Comparison of ENCODE assay signal across 37 cellular contexts in genomic region chr2:40339026-40339425, GRCh38.
"Had no signal": no experiment of that assay in that cellular context is flagged by ENCODE, and none has a peak within 500 bp of the region (broad histone marks: within the 10 kb centered on the region; RNA-seq: fewer than 3 reads in every experiment).

No MANE protein-coding gene starts in this region.

- H3K4me1 ChIP-seq: body of pancreas, breast epithelium had no signal

- H3K27ac Mint-ChIP-seq: activated B cell treated with CpG ODN at 0.5 μM for 24 hours; activated CD4-positive, alpha-beta memory T cell treated with anti-CD3 and anti-CD28 coated beads for 36 hours; activated CD4-positive, alpha-beta T cell treated with anti-CD3 and anti-CD28 coated beads, Interleukin-2, amount 10 ng/mL, durations not matched to agents 24 days and 14 days; activated CD8-positive, alpha-beta memory T cell treated with anti-CD3 and anti-CD28 coated beads, Interleukin-2, amount 10 ng/mL, durations not matched to agents 7 days and 5 days; activated CD8-positive, alpha-beta T cell treated with anti-CD3 and anti-CD28 coated beads, Interleukin-2, amount 10 ng/mL, durations not matched to agents 7 days and 5 days; activated naive CD4-positive, alpha-beta T cell treated with anti-CD3 and anti-CD28 coated beads, Interleukin-2, amount 10 ng/mL, durations not matched to agents 7 days and 5 days; activated naive CD4-positive, alpha-beta T cell treated with anti-CD3 and anti-CD28 coated beads, Interleukin-2, amount 50 U/mL, for 24 hours; activated naive CD8-positive, alpha-beta T cell; activated naive CD8-positive, alpha-beta T cell treated with anti-CD3 and anti-CD28 coated beads, Interleukin-2, amount 10 ng/mL, durations not matched to agents 7 days and 5 days; activated naive CD8-positive, alpha-beta T cell treated with anti-CD3 and anti-CD28 coated beads, Interleukin-2, amount 50 U/mL, for 24 hours; activated T-cell treated with anti-CD3 and anti-CD28 coated beads, Interleukin-2, amount 50 U/mL, for 24 hours; activated T-helper 2 cell treated with anti-CD3 and anti-CD28 coated beads, Interferon-gamma antibody, Interleukin-2, Interleukin-4, amounts not matched to agents 10 μg/mL and 5 μg/mL and 100 μg/mL, durations not matched to agents 14 hours and 24 hours and 36 hours; T-helper 1 cell treated with Interleukin-12 subunit alpha and Interleukin-12 subunit beta and Interleukin-4 antibody, amounts not matched to agents 30 μg/mL and 1 μg/mL, for 36 hours; T-helper 2 cell treated with Interferon-gamma antibody and Interleukin-4, amounts not matched to agents 5 μg/mL and 100 μg/mL, for 36 hours had no signal

- H3K27me3 Mint-ChIP-seq: activated B cell treated with CpG ODN at 0.5 μM for 24 hours; activated CD4-positive, alpha-beta memory T cell treated with anti-CD3 and anti-CD28 coated beads for 36 hours; activated CD4-positive, alpha-beta T cell treated with anti-CD3 and anti-CD28 coated beads, Interleukin-2, amount 10 ng/mL, durations not matched to agents 24 days and 14 days; activated CD8-positive, alpha-beta memory T cell treated with anti-CD3 and anti-CD28 coated beads, Interleukin-2, amount 10 ng/mL, durations not matched to agents 7 days and 5 days; activated naive CD4-positive, alpha-beta T cell treated with anti-CD3 and anti-CD28 coated beads, Interleukin-2, amount 10 ng/mL, durations not matched to agents 7 days and 5 days; activated naive CD4-positive, alpha-beta T cell treated with anti-CD3 and anti-CD28 coated beads, Interleukin-2, amount 50 U/mL, for 24 hours; activated naive CD8-positive, alpha-beta T cell; activated naive CD8-positive, alpha-beta T cell treated with anti-CD3 and anti-CD28 coated beads, Interleukin-2, amount 50 U/mL, for 24 hours; activated T-cell treated with anti-CD3 and anti-CD28 coated beads, Interleukin-2, amount 50 U/mL, for 24 hours; central memory CD8-positive, alpha-beta T cell had no signal

- DNase-seq: activated B cell treated with CpG ODN at 0.5 μM for 24 hours; activated CD4-positive, alpha-beta memory T cell treated with anti-CD3 and anti-CD28 coated beads for 36 hours; activated CD4-positive, alpha-beta T cell treated with anti-CD3 and anti-CD28 coated beads for 4 hours; activated CD4-positive, alpha-beta T cell treated with anti-CD3 and anti-CD28 coated beads, Interleukin-2, amount 10 ng/mL, durations not matched to agents 24 days and 14 days; activated CD4-positive, alpha-beta T cell treated with anti-CD3 and anti-CD28 coated beads, Interleukin-2, amount 50 U/mL, for 1 hour; activated CD4-positive, alpha-beta T cell treated with anti-CD3 and anti-CD28 coated beads, Interleukin-2, amount 50 U/mL, for 4 hours; activated CD4-positive, CD25-positive, alpha-beta regulatory T cell treated with anti-CD3 and anti-CD28 coated beads, Interleukin-2, amount 50 U/mL, for 72 hours; activated CD8-positive, alpha-beta memory T cell treated with anti-CD3 and anti-CD28 coated beads for 24 hours; activated CD8-positive, alpha-beta memory T cell treated with anti-CD3 and anti-CD28 coated beads, Interleukin-2, amount 10 ng/mL, durations not matched to agents 7 days and 5 days; activated CD8-positive, alpha-beta memory T cell treated with anti-CD3 and anti-CD28 coated beads, Interleukin-2, amount 50 U/mL, for 48 hours; activated CD8-positive, alpha-beta T cell treated with anti-CD3 and anti-CD28 coated beads, Interleukin-2, amount 10 ng/mL, durations not matched to agents 7 days and 5 days; activated effector memory CD4-positive, alpha-beta T cell treated with Interleukin-2 at 50 U/mL for 16 hours; activated gamma-delta T cell; activated naive CD4-positive, alpha-beta T cell treated with anti-CD3 and anti-CD28 coated beads, Interleukin-2, amount 10 ng/mL, durations not matched to agents 7 days and 5 days; activated naive CD4-positive, alpha-beta T cell treated with Interleukin-2 at 50 U/mL for 16 hours; activated naive CD8-positive, alpha-beta T cell treated with anti-CD3 and anti-CD28 coated beads, Interleukin-2, amount 10 ng/mL, durations not matched to agents 7 days and 5 days; activated naive CD8-positive, alpha-beta T cell treated with anti-CD3 and anti-CD28 coated beads, Interleukin-2, amount 50 U/mL, for 24 hours; activated T-cell treated with anti-CD3 and anti-CD28 coated beads, Interleukin-2, amount 50 U/mL, for 24 hours; activated T-cell treated with anti-CD3 and anti-CD28 coated beads, Interleukin-2, amount 50 U/mL, for 48 hours; amygdala; anterior cingulate cortex; body of pancreas; brain microvascular endothelial cell; caudate nucleus; cerebellar nuclear complex; T-helper 1 cell; T-helper 2 cell; T-helper 9 cell had no signal

- H3K4me3 ChIP-seq: ascending aorta, body of pancreas, breast epithelium had no signal

- H3K9me3 ChIP-seq: ascending aorta, body of pancreas, breast epithelium had no signal

- H3K27me3 ChIP-seq: ascending aorta, body of pancreas, brain microvascular endothelial cell, breast epithelium had no signal

- H3K4me1 Mint-ChIP-seq: activated B cell treated with CpG ODN at 0.5 μM for 24 hours; activated CD4-positive, alpha-beta T cell treated with anti-CD3 and anti-CD28 coated beads, Interleukin-2, amount 10 ng/mL, durations not matched to agents 24 days and 14 days; activated CD8-positive, alpha-beta memory T cell treated with anti-CD3 and anti-CD28 coated beads, Interleukin-2, amount 10 ng/mL, durations not matched to agents 7 days and 5 days; activated naive CD4-positive, alpha-beta T cell treated with anti-CD3 and anti-CD28 coated beads, Interleukin-2, amount 10 ng/mL, durations not matched to agents 7 days and 5 days; activated naive CD4-positive, alpha-beta T cell treated with anti-CD3 and anti-CD28 coated beads, Interleukin-2, amount 50 U/mL, for 24 hours; activated naive CD8-positive, alpha-beta T cell treated with anti-CD3 and anti-CD28 coated beads, Interleukin-2, amount 10 ng/mL, durations not matched to agents 7 days and 5 days; activated naive CD8-positive, alpha-beta T cell treated with anti-CD3 and anti-CD28 coated beads, Interleukin-2, amount 50 U/mL, for 24 hours; central memory CD8-positive, alpha-beta T cell had no signal

- H3K36me3 ChIP-seq: ascending aorta, brain microvascular endothelial cell, breast epithelium had no signal

- H3K27ac ChIP-seq: ascending aorta, body of pancreas, brain microvascular endothelial cell, breast epithelium, VCaP had no signal

- H3K36me3 Mint-ChIP-seq: activated CD4-positive, alpha-beta memory T cell treated with anti-CD3 and anti-CD28 coated beads for 36 hours; activated CD8-positive, alpha-beta memory T cell treated with anti-CD3 and anti-CD28 coated beads, Interleukin-2, amount 10 ng/mL, durations not matched to agents 7 days and 5 days; activated naive CD4-positive, alpha-beta T cell treated with anti-CD3 and anti-CD28 coated beads, Interleukin-2, amount 10 ng/mL, durations not matched to agents 7 days and 5 days; activated naive CD4-positive, alpha-beta T cell treated with anti-CD3 and anti-CD28 coated beads, Interleukin-2, amount 50 U/mL, for 24 hours; activated naive CD8-positive, alpha-beta T cell; activated naive CD8-positive, alpha-beta T cell treated with anti-CD3 and anti-CD28 coated beads, Interleukin-2, amount 10 ng/mL, durations not matched to agents 7 days and 5 days had no signal

- ATAC-seq: activated CD8-positive, alpha-beta memory T cell treated with anti-CD3 and anti-CD28 coated beads, Interleukin-2, amount 10 ng/mL, durations not matched to agents 7 days and 5 days; activated CD8-positive, alpha-beta T cell treated with anti-CD3 and anti-CD28 coated beads, Interleukin-2, amount 10 ng/mL, durations not matched to agents 7 days and 5 days; activated naive CD8-positive, alpha-beta T cell treated with anti-CD3 and anti-CD28 coated beads, Interleukin-2, amount 50 U/mL, for 24 hours; body of pancreas had no signal

- H3K4me3 Mint-ChIP-seq: activated B cell treated with CpG ODN at 0.5 μM for 24 hours; activated CD4-positive, alpha-beta memory T cell treated with anti-CD3 and anti-CD28 coated beads for 36 hours; activated CD4-positive, alpha-beta T cell treated with anti-CD3 and anti-CD28 coated beads, Interleukin-2, amount 10 ng/mL, durations not matched to agents 24 days and 14 days; activated CD8-positive, alpha-beta memory T cell treated with anti-CD3 and anti-CD28 coated beads, Interleukin-2, amount 10 ng/mL, durations not matched to agents 7 days and 5 days; activated CD8-positive, alpha-beta T cell treated with anti-CD3 and anti-CD28 coated beads, Interleukin-2, amount 10 ng/mL, durations not matched to agents 7 days and 5 days; activated naive CD4-positive, alpha-beta T cell treated with anti-CD3 and anti-CD28 coated beads, Interleukin-2, amount 10 ng/mL, durations not matched to agents 7 days and 5 days; activated naive CD4-positive, alpha-beta T cell treated with anti-CD3 and anti-CD28 coated beads, Interleukin-2, amount 50 U/mL, for 24 hours; activated naive CD8-positive, alpha-beta T cell; activated naive CD8-positive, alpha-beta T cell treated with anti-CD3 and anti-CD28 coated beads, Interleukin-2, amount 10 ng/mL, durations not matched to agents 7 days and 5 days; activated naive CD8-positive, alpha-beta T cell treated with anti-CD3 and anti-CD28 coated beads, Interleukin-2, amount 50 U/mL, for 24 hours; activated T-cell treated with anti-CD3 and anti-CD28 coated beads, Interleukin-2, amount 50 U/mL, for 24 hours; central memory CD8-positive, alpha-beta T cell; T-helper 1 cell treated with Interleukin-12 subunit alpha and Interleukin-12 subunit beta and Interleukin-4 antibody, amounts not matched to agents 30 μg/mL and 1 μg/mL, for 36 hours; T-helper 2 cell treated with Interferon-gamma antibody and Interleukin-4, amounts not matched to agents 5 μg/mL and 100 μg/mL, for 36 hours had no signal

- H3K9me3 Mint-ChIP-seq: activated B cell treated with CpG ODN at 0.5 μM for 24 hours; activated CD4-positive, alpha-beta memory T cell treated with anti-CD3 and anti-CD28 coated beads for 36 hours; activated CD4-positive, alpha-beta T cell treated with anti-CD3 and anti-CD28 coated beads, Interleukin-2, amount 10 ng/mL, durations not matched to agents 24 days and 14 days; activated naive CD4-positive, alpha-beta T cell treated with anti-CD3 and anti-CD28 coated beads, Interleukin-2, amount 10 ng/mL, durations not matched to agents 7 days and 5 days; activated naive CD8-positive, alpha-beta T cell treated with anti-CD3 and anti-CD28 coated beads, Interleukin-2, amount 10 ng/mL, durations not matched to agents 7 days and 5 days; activated naive CD8-positive, alpha-beta T cell treated with anti-CD3 and anti-CD28 coated beads, Interleukin-2, amount 50 U/mL, for 24 hours; activated T-cell treated with anti-CD3 and anti-CD28 coated beads, Interleukin-2, amount 50 U/mL, for 24 hours; activated T-helper 2 cell treated with anti-CD3 and anti-CD28 coated beads, Interferon-gamma antibody, Interleukin-2, Interleukin-4, amounts not matched to agents 10 μg/mL and 5 μg/mL and 100 μg/mL, durations not matched to agents 14 hours and 24 hours and 36 hours; T-helper 1 cell treated with Interleukin-12 subunit alpha and Interleukin-12 subunit beta and Interleukin-4 antibody, amounts not matched to agents 30 μg/mL and 1 μg/mL, for 36 hours; T-helper 2 cell treated with Interferon-gamma antibody and Interleukin-4, amounts not matched to agents 5 μg/mL and 100 μg/mL, for 36 hours had no signal
